ENCODE assay signal across 14 cellular contexts in the genomic region with DNA sequence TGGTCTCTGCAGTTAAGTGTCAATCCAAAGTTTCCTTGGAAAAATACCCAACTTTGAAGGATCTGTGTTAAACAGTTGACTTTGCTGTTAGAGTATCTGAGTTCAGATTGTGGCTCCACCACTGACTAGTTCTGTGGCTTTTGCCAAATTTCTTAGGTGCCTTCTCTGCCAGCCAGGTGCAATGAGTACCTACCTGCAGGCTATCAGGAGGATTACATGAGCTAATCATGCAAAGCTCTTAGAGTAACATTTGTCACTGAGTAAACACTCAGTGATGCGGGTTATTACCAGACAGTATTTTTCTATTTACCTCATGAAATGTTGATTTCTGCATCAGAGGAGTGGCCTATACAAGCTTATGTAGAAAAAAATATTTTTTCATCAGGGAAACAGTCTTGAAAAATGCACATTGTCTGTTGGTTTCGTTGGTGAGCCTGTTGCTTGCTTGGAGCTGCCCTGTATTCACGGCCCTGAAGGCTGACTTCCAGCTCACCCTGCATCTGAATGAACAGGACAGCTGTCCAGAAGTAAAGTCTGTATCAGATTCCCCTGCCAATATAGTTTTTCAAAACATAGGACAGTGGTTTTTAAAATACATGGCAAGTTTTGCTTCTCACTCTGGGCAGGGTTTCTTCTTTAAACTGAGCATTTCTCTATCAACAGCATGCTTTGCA.
DNase-seq lines count a peak whose midpoint lies in the region; ATAC-seq, FAIRE-seq and TF ChIP-seq lines count a peak whose summit lies in the region.
"Had no signal": no experiment of that assay in that cellular context is flagged by ENCODE, and none has a peak within 500 bp of the region (broad histone marks: within the 10 kb centered on the region; RNA-seq: fewer than 3 reads in every experiment).

No MANE protein-coding gene starts in this region.

- TF ChIP-seq CTCF in endothelial cell of umbilical vein (IDR thresholded peaks at IDR 0.05; ENCODE audit: extremely low read depth in 1 of 2, insufficient read depth in 1 of 2, low read depth in 1 of 2, low read length in 2 of 2) = no peak

- H3K9me3 ChIP-seq in GM23248 (ENCODE audit: low read depth) (no peaks in the 10 kb centered on the region), endothelial cell of umbilical vein (replicated peaks; ENCODE audit: control insufficient read depth, insufficient read depth, low read length) (no peaks in the 10 kb centered on the region)
- no peaks in the 10 kb centered on the region for H3K9me3 ChIP-seq in effector memory CD4-positive, alpha-beta T cell (ENCODE audit: control insufficient read depth, low read length)

- H3K27ac ChIP-seq in GM23248 (no peak overlapping the region), endothelial cell of umbilical vein (ENCODE audit: insufficient read depth, low read depth, low read length) (peak overlapping the region; percentile 62)
- no peak overlapping the region for H3K27ac ChIP-seq in effector memory CD4-positive, alpha-beta T cell (ENCODE audit: insufficient read depth, low read length, poor library complexity, severe bottlenecking)
- H3K27ac ChIP-seq: KMS-11, neural progenitor cell had no signal

- peaks cover 12% of the 10 kb centered on the region for H3F3A ChIP-seq in GM23248 (ENCODE audit: insufficient read depth)

- H2AFZ ChIP-seq in GM23248 = no peak overlapping the region
- peak overlapping the region; percentile 28 for H2AFZ ChIP-seq in endothelial cell of umbilical vein (ENCODE audit: low read depth, low read length)
- H2AFZ ChIP-seq: neural progenitor cell had no signal

- H3K4me2 ChIP-seq in GM23248 (ENCODE audit: unreplicated experiment) = peak overlapping the region; percentile 1
- peak overlapping the region; percentile 46 for H3K4me2 ChIP-seq in endothelial cell of umbilical vein (ENCODE audit: insufficient read depth, low read length)
- H3K4me2 ChIP-seq: KMS-11, neural progenitor cell had no signal

- ATAC-seq in GM21529 (IDR thresholded peaks at IDR 0.05; ENCODE audit: unreplicated experiment) = no peak

- no peaks in the 10 kb centered on the region for H3K9me1 ChIP-seq in endothelial cell of umbilical vein (replicated peaks; ENCODE audit: control insufficient read depth, extremely low read depth, insufficient read depth, low read length)

- H3K9ac ChIP-seq in GM23248 (no peak overlapping the region), endothelial cell of umbilical vein (replicated peaks; ENCODE audit: extremely low read depth, insufficient read depth, low read length) (no peak overlapping the region)
- H3K9ac ChIP-seq: KMS-11, neural progenitor cell had no signal

- CTCF ChIA-PET in endothelial cell of umbilical vein (lab: Charles Lee) = interaction anchor here (0.9 to 1.9 kb wide), 7 partner anchors 9 to 752 kb away, joined by 3 to 6 read pairs (median 4); no protein-coding TSS in a partner anchor

- H3K4me1 ChIP-seq in GM23248 (ENCODE audit: insufficient read depth) = peaks cover 9% of the 10 kb centered on the region; the same call in 1 of the 2 replicates
- peaks cover 23% of the 10 kb centered on the region for H3K4me1 ChIP-seq in endothelial cell of umbilical vein (ENCODE audit: control insufficient read depth, extremely low read depth, insufficient read depth, low read length)
- no peaks in the 10 kb centered on the region for H3K4me1 ChIP-seq in effector memory CD4-positive, alpha-beta T cell (ENCODE audit: control insufficient read depth, insufficient read depth, low read length, poor library complexity, severe bottlenecking)
- H3K4me1 ChIP-seq: Caco-2, neural progenitor cell had no signal

- POLR2A ChIA-PET in endothelial cell of umbilical vein (lab: Charles Lee) = no interaction called here

- DNase-seq in GM23248 (no peak), NCI-H510A (lab: John Stamatoyannopoulos, UW) (peak; percentile 84), endothelial cell of umbilical vein (ENCODE audit: low read depth, low spot score) (peak; percentile 2), renal cortical epithelial cell (ENCODE audit: low read depth) (peak; percentile 67), AG20443 (ENCODE audit: low spot score) (no peak)
- DNase-seq in NK-92 treated with Interleukin-12 subunit alpha and Interleukin-12 subunit beta, amount 100 ng/mL, for 24 hours (lab: John Stamatoyannopoulos, UW) = no peak
- DNase-seq in effector memory CD4-positive, alpha-beta T cell = no peak
- DNase-seq: activated CD4-positive, CD25-positive, alpha-beta regulatory T cell; activated naive CD4-positive, alpha-beta T cell treated with Interleukin-2 at 50 U/mL for 16 hours; Caco-2; effector CD4-positive, alpha-beta T cell had no signal

- no peak for FAIRE-seq in endothelial cell of umbilical vein (lab: Jason Lieb, UNC)

- in situ Hi-C loops in GM23248 (cut with MboI) = no loop called here

- intact Hi-C loops in endothelial cell of umbilical vein (cut with micrococcal nuclease) = loop anchor here (1.0 kb wide), 1 partner anchor 18 kb away; no protein-coding TSS in a partner anchor

- H3K79me2 ChIP-seq in GM23248 (ENCODE audit: insufficient read depth) (no peaks in the 10 kb centered on the region), endothelial cell of umbilical vein (ENCODE audit: control insufficient read depth, insufficient read depth, low read length) (no peaks in the 10 kb centered on the region)

- H4K20me1 ChIP-seq in GM23248 (ENCODE audit: insufficient read depth) (no peaks in the 10 kb centered on the region), endothelial cell of umbilical vein (replicated peaks; ENCODE audit: control insufficient read depth, extremely low read depth, insufficient read depth, low read length) (no peaks in the 10 kb centered on the region)

- H3K4me3 ChIP-seq in GM23248 (no peak overlapping the region), endothelial cell of umbilical vein (replicated peaks in 1 of 3; ENCODE audit: insufficient read depth in 1 of 3, low read depth in 1 of 3, low read length in 3 of 3) (no peak overlapping the region)
- no peak overlapping the region for H3K4me3 ChIP-seq in effector memory CD4-positive, alpha-beta T cell (ENCODE audit: insufficient read depth, low read depth, low read length, poor library complexity, severe bottlenecking)
- H3K4me3 ChIP-seq: neural progenitor cell had no signal

- H3K27me3 ChIP-seq in GM23248 (replicated peaks; ENCODE audit: insufficient read depth) (no peaks in the 10 kb centered on the region), endothelial cell of umbilical vein (ENCODE audit: control insufficient read depth in 2 of 2, insufficient read depth in 2 of 2, low read length in 2 of 2) (no peaks in the 10 kb centered on the region)
- H3K27me3 ChIP-seq in effector memory CD4-positive, alpha-beta T cell (replicated peaks; ENCODE audit: control insufficient read depth, insufficient read depth, low read length, poor library complexity, severe bottlenecking) = no peaks in the 10 kb centered on the region
- H3K27me3 ChIP-seq: neural progenitor cell had no signal

- H3K9me2 ChIP-seq in GM23248 (ENCODE audit: insufficient read depth) = no peaks in the 10 kb centered on the region

- no peak for TF ChIP-seq POLR2A in endothelial cell of umbilical vein (IDR thresholded peaks at IDR 0.05; ENCODE audit: low read depth, low read length)

- WGBS in GM23248 (ENCODE audit: low coverage in 1 of 2, low lambda C conversion rate in 2 of 2, missing lambda C conversion rate in 2 of 2), 2 experiments = 46% methylated on average over 3 of the region's 3 CpGs

- H3K36me3 ChIP-seq in GM23248 (ENCODE audit: low read depth) (no peaks in the 10 kb centered on the region), endothelial cell of umbilical vein (ENCODE audit: control insufficient read depth in 2 of 2, extremely low read depth in 1 of 2, insufficient read depth in 2 of 2, low read length in 2 of 2) (no peaks in the 10 kb centered on the region)
- H3K36me3 ChIP-seq in effector memory CD4-positive, alpha-beta T cell (ENCODE audit: control insufficient read depth, insufficient read depth, low read length) = no peaks in the 10 kb centered on the region
- H3K36me3 ChIP-seq: neural progenitor cell had no signal

- BruUV-seq in endothelial cell of umbilical vein (replicated peaks; lab: Mats Ljungman, UMichigan) = no TSS peak

- dilution Hi-C loops in endothelial cell of umbilical vein (cut with MboI; ENCODE audit: extremely low pct_ligation_motif_present, low sequenced_read_pairs) = no loop called here

TF ChIP-seq in endothelial cell of umbilical vein, 7 proteins besides CTCF, POLR2A, EP300 and RAD21:
- TF ChIP-seq, protein P1, sequence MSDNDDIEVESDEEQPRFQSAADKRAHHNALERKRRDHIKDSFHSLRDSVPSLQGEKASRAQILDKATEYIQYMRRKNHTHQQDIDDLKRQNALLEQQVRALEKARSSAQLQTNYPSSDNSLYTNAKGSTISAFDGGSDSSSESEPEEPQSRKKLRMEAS (IDR thresholded peaks at IDR 0.05; ENCODE audit: insufficient read depth, insufficient read length) = no peak
- TF ChIP-seq EZH2 (IDR thresholded peaks at IDR 0.05; ENCODE audit: borderline replicate concordance, low read depth, low read length, severe bottlenecking) (no peak), JUN (IDR thresholded peaks at IDR 0.05; ENCODE audit: borderline replicate concordance, insufficient read depth, insufficient read length, low read depth) (no peak), GATA2 (IDR thresholded peaks at IDR 0.05; ENCODE audit: insufficient read depth, insufficient read length, low read depth, low read length) (no peak), POLR2AphosphoS5 (IDR thresholded peaks at IDR 0.05; ENCODE audit: insufficient read depth, low read depth, low read length) (no peak), FOS (IDR thresholded peaks at IDR 0.05; ENCODE audit: borderline replicate concordance, insufficient read depth, low read length) (no peak), MYC (IDR thresholded peaks at IDR 0.05; ENCODE audit: low read depth, low read length) (no peak)

Comparison
In these comparisons a context has a peak if more than half of its experiments do, and no peak if none do; other contexts are left out.
1. DNase-seq: peak in NCI-H510A (single experiment), endothelial cell of umbilical vein (single experiment) and renal cortical epithelial cell (single experiment); none in GM23248 (single experiment), NK-92 treated with Interleukin-12 subunit alpha and Interleukin-12 subunit beta, amount 100 ng/mL, for 24 hours (single experiment), AG20443 (single experiment) and effector memory CD4-positive, alpha-beta T cell (0 of 3).